Comparison of ENCODE assay signal across 22 cellular contexts in the genomic region with DNA sequence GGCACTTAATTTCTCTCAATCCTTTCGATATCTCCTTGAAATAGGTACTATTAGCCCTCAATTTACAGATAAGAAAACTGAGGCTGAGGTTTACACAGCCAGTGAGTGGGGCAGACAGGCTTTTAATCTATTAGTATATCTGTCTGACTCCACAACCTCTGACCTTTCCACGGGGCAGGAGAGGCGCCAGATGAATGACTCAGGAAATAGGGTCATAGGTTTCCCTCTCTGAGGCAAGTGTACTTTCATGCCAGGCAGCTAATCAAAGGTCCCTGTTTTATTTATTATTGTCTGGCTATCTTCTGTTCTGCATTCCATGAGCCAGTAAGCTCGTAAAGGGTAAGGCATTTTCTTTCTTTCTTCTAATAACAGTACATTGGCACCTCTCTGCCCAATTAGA.
DNase-seq lines count a peak whose midpoint lies in the region; ATAC-seq, FAIRE-seq and TF ChIP-seq lines count a peak whose summit lies in the region.
"Had no signal": no experiment of that assay in that cellular context is flagged by ENCODE, and none has a peak within 500 bp of the region (broad histone marks: within the 10 kb centered on the region; RNA-seq: fewer than 3 reads in every experiment).

No MANE protein-coding gene starts in this region.

- no peak for TF ChIP-seq CTCF in foreskin fibroblast (IDR thresholded peaks at IDR 0.05; ENCODE audit: low read depth, low read length)

- H3K4me3 ChIP-seq in adipocyte (ENCODE audit: low read length) (peak overlapping the region; percentile 26), foreskin fibroblast (ENCODE audit: low read depth in 1 of 2, low read length in 2 of 2) (no peak overlapping the region), small intestine (ENCODE audit: low read depth in 1 of 2, low read length in 2 of 2) (no peak overlapping the region)
- no peak overlapping the region for H3K4me3 ChIP-seq in CD8-positive, alpha-beta memory T cell (ENCODE audit: low read length)
- H3K4me3 ChIP-seq: coronary artery, esophagus squamous epithelium, heart left ventricle, left lung, SK-N-MC had no signal

- H3K27me3 Mint-ChIP-seq in CD8-positive, alpha-beta memory T cell: no peaks in the 10 kb centered on the region
- H3K27me3 Mint-ChIP-seq in activated T-helper 17 cell treated with anti-CD3 and anti-CD28 coated beads, Interleukin-2, amount 50 U/mL, for 72 hours: no peaks in the 10 kb centered on the region
- H3K27me3 Mint-ChIP-seq: activated CD4-positive, alpha-beta T cell treated with anti-CD3 and anti-CD28 coated beads, Interleukin-2, amount 10 ng/mL, durations not matched to agents 7 days and 5 days; activated naive CD8-positive, alpha-beta T cell treated with anti-CD3 and anti-CD28 coated beads for 36 hours had no signal

- no peak overlapping the region for H3K4me3 Mint-ChIP-seq in CD8-positive, alpha-beta memory T cell
- H3K4me3 Mint-ChIP-seq in activated T-helper 17 cell treated with anti-CD3 and anti-CD28 coated beads, Interleukin-2, amount 50 U/mL, for 72 hours: no peak overlapping the region
- H3K4me3 Mint-ChIP-seq: activated CD4-positive, alpha-beta T cell treated with anti-CD3 and anti-CD28 coated beads, Interleukin-2, amount 10 ng/mL, durations not matched to agents 7 days and 5 days; activated naive CD8-positive, alpha-beta T cell treated with anti-CD3 and anti-CD28 coated beads for 36 hours; CD8-positive, alpha-beta T cell had no signal

- DNase-seq in HCEC 1CT (peak; percentile 26), adipocyte (ENCODE audit: low read depth) (no peak), foreskin fibroblast (peak; percentile 47 to 80), small intestine (peak; percentile 94)
- DNase-seq in CD8-positive, alpha-beta memory T cell: no peak
- DNase-seq: activated CD4-positive, alpha-beta T cell treated with anti-CD3 and anti-CD28 coated beads, Interleukin-2, amount 10 ng/mL, durations not matched to agents 7 days and 5 days; activated CD8-positive, alpha-beta memory T cell treated with anti-CD3 and anti-CD28 coated beads, Interleukin-2, amount 50 U/mL, for 4 hours; activated naive CD8-positive, alpha-beta T cell treated with anti-CD3 and anti-CD28 coated beads for 36 hours; CD8-positive, alpha-beta T cell; esophagus squamous epithelium; heart left ventricle; left lung; RPMI8226; stimulated activated CD4-positive, alpha-beta T cell treated with anti-CD3 and anti-CD28 coated beads, Interleukin-1b, Interleukin-23, amount 100 ng/mL, for 48 hours; WERI-Rb-1 had no signal

- H3K4me1 ChIP-seq in adipocyte (ENCODE audit: control insufficient read depth, insufficient read depth, low read length) (peaks cover 23% of the 10 kb centered on the region), small intestine (ENCODE audit: control insufficient read depth in 2 of 2, insufficient read depth in 1 of 2, low read depth in 1 of 2, low read length in 1 of 2) (no peaks in the 10 kb centered on the region)
- H3K4me1 ChIP-seq in CD8-positive, alpha-beta memory T cell (ENCODE audit: insufficient read depth, low read length): no peaks in the 10 kb centered on the region
- H3K4me1 ChIP-seq: esophagus squamous epithelium, heart left ventricle, left lung had no signal

- H3K9ac ChIP-seq in adipocyte (ENCODE audit: low read length): peak overlapping the region; percentile 32

- H3K27me3 ChIP-seq in adipocyte (replicated peaks; ENCODE audit: control insufficient read depth, insufficient read depth, low read length) (no peaks in the 10 kb centered on the region), small intestine (ENCODE audit: control insufficient read depth in 2 of 2, insufficient read depth in 2 of 2, low read length in 2 of 2) (no peaks in the 10 kb centered on the region)
- H3K27me3 ChIP-seq in CD8-positive, alpha-beta memory T cell (ENCODE audit: insufficient read depth, low read length, poor library complexity, severe bottlenecking): no peaks in the 10 kb centered on the region
- H3K27me3 ChIP-seq: esophagus squamous epithelium, heart left ventricle, left lung had no signal

- peaks cover 0 to 10% (median 0%) of the 10 kb centered on the region in 5 donors for H3K9me3 Mint-ChIP-seq in CD8-positive, alpha-beta memory T cell
- H3K9me3 Mint-ChIP-seq in activated T-helper 17 cell treated with anti-CD3 and anti-CD28 coated beads, Interleukin-2, amount 50 U/mL, for 72 hours: no peaks in the 10 kb centered on the region
- H3K9me3 Mint-ChIP-seq: activated CD4-positive, alpha-beta T cell treated with anti-CD3 and anti-CD28 coated beads, Interleukin-2, amount 10 ng/mL, durations not matched to agents 7 days and 5 days; activated naive CD8-positive, alpha-beta T cell treated with anti-CD3 and anti-CD28 coated beads for 36 hours; activated T-helper 2 cell treated with anti-CD3 and anti-CD28 coated beads, Interferon-gamma antibody, Interleukin-2, Interleukin-4, amounts not matched to agents 10 μg/mL and 5 μg/mL and 100 μg/mL, durations not matched to agents 14 hours and 24 hours and 36 hours had no signal

- CTCF ChIA-PET in CD8-positive, alpha-beta memory T cell (lab: Charles Lee): no interaction called here

- no peaks in the 10 kb centered on the region for H3K4me1 Mint-ChIP-seq in CD8-positive, alpha-beta memory T cell
- H3K4me1 Mint-ChIP-seq in activated T-helper 17 cell treated with anti-CD3 and anti-CD28 coated beads, Interleukin-2, amount 50 U/mL, for 72 hours: no peaks in the 10 kb centered on the region
- H3K4me1 Mint-ChIP-seq: activated CD4-positive, alpha-beta T cell treated with anti-CD3 and anti-CD28 coated beads, Interleukin-2, amount 10 ng/mL, durations not matched to agents 7 days and 5 days; activated naive CD8-positive, alpha-beta T cell treated with anti-CD3 and anti-CD28 coated beads for 36 hours had no signal

- H3K36me3 ChIP-seq in adipocyte (ENCODE audit: control insufficient read depth, insufficient read depth, low read length, severe bottlenecking) (no peaks in the 10 kb centered on the region), small intestine (ENCODE audit: control insufficient read depth in 2 of 2, insufficient read depth in 2 of 2, low read length in 2 of 2) (no peaks in the 10 kb centered on the region)
- no peaks in the 10 kb centered on the region for H3K36me3 ChIP-seq in CD8-positive, alpha-beta memory T cell (ENCODE audit: insufficient read depth, low read length)
- H3K36me3 ChIP-seq: esophagus squamous epithelium, heart left ventricle, left lung, WERI-Rb-1 had no signal

- no peak for ATAC-seq in HG03139 (IDR thresholded peaks at IDR 0.05; ENCODE audit: unreplicated experiment)
- no peak for ATAC-seq in activated T-helper 17 cell treated with anti-CD3 and anti-CD28 coated beads, Interleukin-2, amount 50 U/mL, for 72 hours (replicated peaks)
- ATAC-seq: CD8-positive, alpha-beta T cell; heart left ventricle; left lung had no signal

- peaks cover 0 to 3% (median 0%) of the 10 kb centered on the region in 3 donors for H3K36me3 Mint-ChIP-seq in CD8-positive, alpha-beta memory T cell
- no peaks in the 10 kb centered on the region for H3K36me3 Mint-ChIP-seq in activated T-helper 17 cell treated with anti-CD3 and anti-CD28 coated beads, Interleukin-2, amount 50 U/mL, for 72 hours (ENCODE audit: low read depth)
- H3K36me3 Mint-ChIP-seq: activated naive CD8-positive, alpha-beta T cell treated with anti-CD3 and anti-CD28 coated beads for 36 hours; CD8-positive, alpha-beta T cell had no signal

- H3K27ac Mint-ChIP-seq in CD8-positive, alpha-beta memory T cell: no peak overlapping the region
- no peak overlapping the region for H3K27ac Mint-ChIP-seq in activated T-helper 17 cell treated with anti-CD3 and anti-CD28 coated beads, Interleukin-2, amount 50 U/mL, for 72 hours
- H3K27ac Mint-ChIP-seq: activated CD4-positive, alpha-beta T cell treated with anti-CD3 and anti-CD28 coated beads, Interleukin-2, amount 10 ng/mL, durations not matched to agents 7 days and 5 days; activated naive CD8-positive, alpha-beta T cell treated with anti-CD3 and anti-CD28 coated beads for 36 hours; activated T-helper 2 cell treated with anti-CD3 and anti-CD28 coated beads, Interferon-gamma antibody, Interleukin-2, Interleukin-4, amounts not matched to agents 10 μg/mL and 5 μg/mL and 100 μg/mL, durations not matched to agents 14 hours and 24 hours and 36 hours; CD8-positive, alpha-beta T cell had no signal

- no peaks in the 10 kb centered on the region for H3K9me3 ChIP-seq in adipocyte (ENCODE audit: control insufficient read depth, low read length)
- H3K9me3 ChIP-seq in small intestine (ENCODE audit: control insufficient read depth, low read depth): no peaks in the 10 kb centered on the region
- H3K9me3 ChIP-seq in CD8-positive, alpha-beta memory T cell (ENCODE audit: low read length): no peaks in the 10 kb centered on the region
- H3K9me3 ChIP-seq: esophagus squamous epithelium, heart left ventricle, left lung had no signal

- peak overlapping the region in 1 of 2 donors; percentile 63 for H3K27ac ChIP-seq in small intestine (ENCODE audit: low read depth in 1 of 2, low read length in 1 of 2)
- H3K27ac ChIP-seq in CD8-positive, alpha-beta memory T cell (ENCODE audit: low read depth, low read length): no peak overlapping the region
- H3K27ac ChIP-seq: coronary artery, esophagus squamous epithelium, heart left ventricle, left lung, SK-N-MC, WERI-Rb-1 had no signal

- WGBS in small intestine, 3 donors: 11 to 53% (median 20%) methylated on average over 4 of the region's 4 CpGs

- POLR2A ChIA-PET in CD8-positive, alpha-beta memory T cell (lab: Charles Lee): no interaction called here

- no peak for FAIRE-seq in small intestine (lab: Jason Lieb, UNC)
- FAIRE-seq: GM12891, GM19239 had no signal

Comparison
In these comparisons a context has a peak if more than half of its experiments do, and no peak if none do; other contexts are left out.
1. DNase-seq: peak in HCEC 1CT (single experiment), foreskin fibroblast (2 of 2) and small intestine (single experiment); none in adipocyte (single experiment) and CD8-positive, alpha-beta memory T cell (0 of 5).